8 cellular contexts compared by ENCODE assay signal in the genomic region with DNA sequence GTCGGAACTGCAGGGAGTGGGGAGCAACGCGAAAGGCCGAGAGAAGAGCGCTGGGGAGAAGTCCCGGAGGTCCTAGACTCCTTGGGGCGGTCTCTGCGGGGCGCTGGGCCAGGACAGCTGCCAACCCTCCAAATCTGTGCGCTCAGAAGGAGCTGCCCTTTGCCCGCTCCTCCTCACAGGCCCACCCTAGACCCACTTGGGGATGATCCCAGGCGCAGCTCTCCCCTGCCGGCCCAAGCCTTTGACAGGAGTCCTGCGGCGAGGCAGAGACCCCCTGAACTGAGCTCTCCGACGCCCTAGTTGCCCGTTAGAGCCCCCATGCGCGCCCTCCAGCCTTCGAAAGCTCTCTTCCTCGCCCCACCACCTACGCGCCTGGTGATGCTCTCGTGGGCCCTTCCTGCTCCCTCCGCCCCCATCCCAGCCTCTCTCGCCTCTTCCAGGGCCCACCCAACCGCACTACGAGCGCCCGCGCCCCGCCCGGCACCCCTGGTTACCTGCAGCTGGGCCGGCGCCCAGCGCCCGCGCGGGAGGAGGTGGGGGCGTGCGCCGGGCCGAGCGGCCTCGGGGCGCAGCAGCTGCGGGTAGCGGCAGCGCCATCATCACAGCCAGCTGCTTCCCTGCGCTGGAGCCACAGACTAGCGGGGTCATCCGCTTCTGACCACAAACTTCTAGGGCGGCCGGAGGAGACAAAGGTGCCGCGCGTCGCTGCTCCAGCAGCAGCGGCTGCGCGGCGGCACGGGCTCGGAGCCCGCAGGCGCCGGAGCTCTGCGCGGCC.
A peak's percentile ranks its signal among the peaks of the same experiment; 100 is the strongest.
DNase-seq lines count a peak whose midpoint lies in the region; ATAC-seq and TF ChIP-seq lines count a peak whose summit lies in the region.

No MANE protein-coding gene starts in this region.

- H3K4me1 Mint-ChIP-seq in CD8-positive, alpha-beta memory T cell, result peaks cover 13 to 32% (median 15%) of the 10 kb centered on the region in 3 donors

- TF ChIP-seq CTCF in parathyroid adenoma (IDR thresholded peaks at IDR 0.05), result no peak

- CTCF ChIA-PET in CD8-positive, alpha-beta memory T cell (lab: Charles Lee), result no interaction called here

- H3K9ac ChIP-seq in duodenal mucosa (ENCODE audit: low read depth in 1 of 2, low read length in 2 of 2) (no peak overlapping the region), parathyroid adenoma (no peak overlapping the region)

- peak overlapping the region in 6 of 7 donors; percentile 32 to 84 (median 64) for H3K4me3 Mint-ChIP-seq in CD8-positive, alpha-beta memory T cell

- no peaks in the 10 kb centered on the region for H3K9me3 Mint-ChIP-seq in CD8-positive, alpha-beta memory T cell

- H3K4me2 ChIP-seq in parathyroid adenoma (ENCODE audit: low read length), result peak overlapping the region; percentile 31

- H2AFZ ChIP-seq in parathyroid adenoma, result no peak overlapping the region

- no peak overlapping the region for H3K27ac Mint-ChIP-seq in CD8-positive, alpha-beta memory T cell

- H3K79me2 ChIP-seq in parathyroid adenoma, result no peaks in the 10 kb centered on the region

- no peaks in the 10 kb centered on the region for H3K9me3 ChIP-seq in CD8-positive, alpha-beta memory T cell (ENCODE audit: low read length)
- no peaks in the 10 kb centered on the region for H3K9me3 ChIP-seq in duodenal mucosa (ENCODE audit: control insufficient read depth in 1 of 2, low read length in 2 of 2)
- no peaks in the 10 kb centered on the region for H3K9me3 ChIP-seq in parathyroid adenoma (ENCODE audit: control insufficient read depth, low read length)

- ATAC-seq in GM19397 (IDR thresholded peaks at IDR 0.05; ENCODE audit: unreplicated experiment) (no peak), GM18517 (IDR thresholded peaks at IDR 0.05; ENCODE audit: unreplicated experiment) (no peak)

- H3K36me3 ChIP-seq in CD8-positive, alpha-beta memory T cell (ENCODE audit: insufficient read depth, low read length), result no peaks in the 10 kb centered on the region
- H3K36me3 ChIP-seq in duodenal mucosa (ENCODE audit: control insufficient read depth in 1 of 2, insufficient read depth in 2 of 2, low read length in 2 of 2) (no peaks in the 10 kb centered on the region), parathyroid adenoma (ENCODE audit: control insufficient read depth, insufficient read depth, low read length) (no peaks in the 10 kb centered on the region)

- H3K27me3 Mint-ChIP-seq in CD8-positive, alpha-beta memory T cell, result peaks cover 48 to 54% of the 10 kb centered on the region in 2 donors

- peak in 1 of 5 donors; percentile 11 for DNase-seq in CD8-positive, alpha-beta memory T cell
- peak; percentile 13 for DNase-seq in MV-4-11 (lab: John Stamatoyannopoulos, UW)
- DNase-seq in NCI-H2196 treated with DMSO at 0.1 percent for 48 hours (lab: John Stamatoyannopoulos, UW; ENCODE audit: unreplicated experiment), result no peak
- no peak for DNase-seq in OCI-M1 (lab: John Stamatoyannopoulos, UW)

- H3K27me3 ChIP-seq in CD8-positive, alpha-beta memory T cell (ENCODE audit: insufficient read depth, low read length, poor library complexity, severe bottlenecking), result peaks cover 35% of the 10 kb centered on the region
- H3K27me3 ChIP-seq in duodenal mucosa (ENCODE audit: control insufficient read depth in 1 of 2, insufficient read depth in 2 of 2, low read length in 2 of 2) (peaks cover 52 to 64% of the 10 kb centered on the region in 2 donors), parathyroid adenoma (ENCODE audit: control insufficient read depth, insufficient read depth, low read length) (no peaks in the 10 kb centered on the region)

- peaks cover 19% of the 10 kb centered on the region for H3K4me1 ChIP-seq in CD8-positive, alpha-beta memory T cell (ENCODE audit: insufficient read depth, low read length)
- H3K4me1 ChIP-seq in duodenal mucosa (ENCODE audit: control insufficient read depth in 1 of 2, insufficient read depth in 2 of 2, low read length in 2 of 2), result peaks cover 4 to 18% of the 10 kb centered on the region in 2 donors
- no peaks in the 10 kb centered on the region for H3K4me1 ChIP-seq in parathyroid adenoma

- H3K27ac ChIP-seq in CD8-positive, alpha-beta memory T cell (ENCODE audit: low read depth, low read length), result no peak overlapping the region
- no peak overlapping the region for H3K27ac ChIP-seq in duodenal mucosa (ENCODE audit: low read depth, low read length)
- no peak overlapping the region for H3K27ac ChIP-seq in parathyroid adenoma

- POLR2A ChIA-PET in CD8-positive, alpha-beta memory T cell (lab: Charles Lee), result no interaction called here

- H3K36me3 Mint-ChIP-seq in CD8-positive, alpha-beta memory T cell, result no peaks in the 10 kb centered on the region

- no peak overlapping the region for H3K4me3 ChIP-seq in CD8-positive, alpha-beta memory T cell (ENCODE audit: low read length)
- H3K4me3 ChIP-seq in duodenal mucosa (ENCODE audit: low read depth in 1 of 2, low read length in 2 of 2) (peak overlapping the region; percentile 36 to 47), parathyroid adenoma (ENCODE audit: low read depth, low read length) (no peak overlapping the region)

Comparison
In these comparisons a context has a peak if more than half of its experiments do, and no peak if none do; other contexts are left out.
1. H3K4me3 ChIP-seq: peak in duodenal mucosa (2 of 2); none in CD8-positive, alpha-beta memory T cell (single experiment) and parathyroid adenoma (single experiment).